2 cellular contexts compared by ENCODE assay signal in genomic region chr15:71055461-71055860, GRCh38.
TF ChIP-seq lines count a peak whose summit lies in the region.

No MANE protein-coding gene starts in this region.

TF ChIP-seq in IMR-90, 13 proteins besides CTCF, POLR2A, EP300 and RAD21:
- TF ChIP-seq CEBPB (IDR thresholded peaks at IDR 0.05; ENCODE audit: low read depth, low read length): no peak
- peak; percentile 85 for TF ChIP-seq MAFK (IDR thresholded peaks at IDR 0.05; ENCODE audit: low read depth, low read length)
- peak; percentile 97 for TF ChIP-seq NFE2L2 (IDR thresholded peaks at IDR 0.05; ENCODE audit: low read depth, low read length)

TF ChIP-seq in K562, 482 proteins besides CTCF, POLR2A, EP300 and RAD21:
- no peak for TF ChIP-seq PYGO2 (tag; IDR thresholded peaks at IDR 0.05)
- TF ChIP-seq NFE2L1 (tag; IDR thresholded peaks at IDR 0.05; ENCODE audit: borderline replicate concordance, low read depth): peak; percentile 24; the same call in 1 of the 2 replicates
- TF ChIP-seq NFE2 (IDR thresholded peaks at IDR 0.05; ENCODE audit: low read depth): peak; percentile 32
